In the genomic region with DNA sequence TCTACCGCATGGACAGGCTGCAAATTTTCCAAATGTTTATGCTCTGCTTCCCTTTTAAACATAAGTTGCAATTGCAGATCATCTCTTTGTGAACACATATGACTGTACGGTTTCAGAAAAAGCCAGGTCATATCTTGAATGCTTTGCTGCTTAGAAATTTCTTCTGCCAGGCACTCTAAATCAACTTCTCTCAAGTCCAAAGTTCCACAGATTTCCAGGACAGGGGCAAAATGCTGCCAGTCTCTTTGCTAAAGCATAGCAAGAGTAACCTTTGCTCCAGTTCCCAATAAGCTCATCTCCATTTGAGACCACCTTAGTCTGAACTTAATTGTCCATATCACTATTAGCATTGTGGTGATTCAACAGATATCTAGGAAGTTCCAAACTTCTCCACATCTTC, we compare ENCODE assay signal across 40 cellular contexts. TPM values are rescaled to one million over a fixed set of nuclear protein-coding genes. Genes with fewer than 3 reads are reported as not detected.
"Had no signal": no experiment of that assay in that cellular context is flagged by ENCODE, and none has a peak within 500 bp of the region (broad histone marks: within the 10 kb centered on the region; RNA-seq: fewer than 3 reads in every experiment).

No MANE protein-coding gene starts in this region.

- H3K4me3 ChIP-seq: adrenal gland, ascending aorta, body of pancreas, breast epithelium, cardiac muscle cell had no signal

- H3K36me3 Mint-ChIP-seq: activated naive CD4-positive, alpha-beta T cell treated with anti-CD3 and anti-CD28 coated beads, Interleukin-2, amount 10 ng/mL, durations not matched to agents 7 days and 5 days; activated naive CD4-positive, alpha-beta T cell treated with anti-CD3 and anti-CD28 coated beads, Interleukin-2, amount 50 U/mL, for 24 hours; activated naive CD4-positive, alpha-beta T cell treated with anti-CD3 and anti-CD28 coated beads, Interleukin-2, amount 50 U/mL, for 72 hours; activated naive CD8-positive, alpha-beta T cell; activated naive CD8-positive, alpha-beta T cell treated with anti-CD3 and anti-CD28 coated beads for 36 hours; activated naive CD8-positive, alpha-beta T cell treated with anti-CD3 and anti-CD28 coated beads, Interleukin-2, amount 10 ng/mL, durations not matched to agents 7 days and 5 days; brain had no signal

- H3K36me3 ChIP-seq: adrenal gland, ascending aorta, brain microvascular endothelial cell, breast epithelium, cardiac muscle cell had no signal

- DNase-seq: activated effector memory CD4-positive, alpha-beta T cell treated with anti-CD3 and anti-CD28 coated beads, Interleukin-2, amount 50 U/mL, for 16 hours; activated effector memory CD4-positive, alpha-beta T cell treated with Interleukin-2 at 50 U/mL for 16 hours; activated gamma-delta T cell; activated gamma-delta T cell treated with Interleukin-2 at 50 U/mL for 16 hours; activated naive CD4-positive, alpha-beta T cell; activated naive CD4-positive, alpha-beta T cell treated with anti-CD3 and anti-CD28 coated beads for 36 hours; activated naive CD4-positive, alpha-beta T cell treated with anti-CD3 and anti-CD28 coated beads, Interleukin-2, amount 10 ng/mL, durations not matched to agents 7 days and 5 days; activated naive CD4-positive, alpha-beta T cell treated with anti-CD3 and anti-CD28 coated beads, Interleukin-2, amount 50 U/mL, for 16 hours; activated naive CD4-positive, alpha-beta T cell treated with Interleukin-2 at 50 U/mL for 16 hours; activated naive CD8-positive, alpha-beta T cell treated with anti-CD3 and anti-CD28 coated beads for 36 hours; activated naive CD8-positive, alpha-beta T cell treated with anti-CD3 and anti-CD28 coated beads, Interleukin-2, amount 10 ng/mL, durations not matched to agents 7 days and 5 days; activated naive CD8-positive, alpha-beta T cell treated with anti-CD3 and anti-CD28 coated beads, Interleukin-2, amount 50 U/mL, for 24 hours; activated T-cell treated with anti-CD3 and anti-CD28 coated beads, Interleukin-2, amount 50 U/mL, for 1 hour; activated T-cell treated with anti-CD3 and anti-CD28 coated beads, Interleukin-2, amount 50 U/mL, for 24 hours; activated T-cell treated with anti-CD3 and anti-CD28 coated beads, Interleukin-2, amount 50 U/mL, for 4 hours; activated T-cell treated with anti-CD3 and anti-CD28 coated beads, Interleukin-2, amount 50 U/mL, for 48 hours; activated T-cell treated with anti-CD3 and anti-CD28 coated beads, Interleukin-2, amount 50 U/mL, for 72 hours; adrenal gland; amniotic stem cell; amygdala; anterior cingulate cortex; aorta; body of pancreas; brain microvascular endothelial cell; caudate nucleus; central memory CD4-positive, alpha-beta T cell; cerebellar nuclear complex had no signal

- FAIRE-seq: astrocyte had no signal

- H3K27me3 ChIP-seq: adrenal gland, ascending aorta, body of pancreas, brain microvascular endothelial cell, breast epithelium, cardiac muscle cell had no signal

- H3K4me3 Mint-ChIP-seq: activated naive CD4-positive, alpha-beta T cell treated with anti-CD3 and anti-CD28 coated beads for 36 hours; activated naive CD4-positive, alpha-beta T cell treated with anti-CD3 and anti-CD28 coated beads, Interleukin-2, amount 10 ng/mL, durations not matched to agents 7 days and 5 days; activated naive CD4-positive, alpha-beta T cell treated with anti-CD3 and anti-CD28 coated beads, Interleukin-2, amount 50 U/mL, for 24 hours; activated naive CD8-positive, alpha-beta T cell; activated naive CD8-positive, alpha-beta T cell treated with anti-CD3 and anti-CD28 coated beads for 36 hours; activated naive CD8-positive, alpha-beta T cell treated with anti-CD3 and anti-CD28 coated beads, Interleukin-2, amount 10 ng/mL, durations not matched to agents 7 days and 5 days; activated naive CD8-positive, alpha-beta T cell treated with anti-CD3 and anti-CD28 coated beads, Interleukin-2, amount 50 U/mL, for 24 hours; activated T-cell treated with anti-CD3 and anti-CD28 coated beads, Interleukin-2, amount 50 U/mL, for 24 hours; activated T-cell treated with anti-CD3 and anti-CD28 coated beads, Interleukin-2, amount 50 U/mL, for 4 hours; activated T-cell treated with anti-CD3 and anti-CD28 coated beads, Interleukin-2, amount 50 U/mL, for 72 hours; activated T-helper 1 cell treated with anti-CD3 and anti-CD28 coated beads, Interleukin-12 subunit alpha, Interleukin-12 subunit beta, Interleukin-2, Interleukin-4 antibody, amounts not matched to agents 30 ng/mL and 10 ng/mL and 1 ng/mL, durations not matched to agents 14 hours and 24 hours and 36 hours; activated T-helper 17 cell treated with anti-CD3 and anti-CD28 coated beads, Interleukin-2, amount 50 U/mL, for 72 hours; brain; central memory CD8-positive, alpha-beta T cell had no signal

- H3K4me1 Mint-ChIP-seq: activated naive CD4-positive, alpha-beta T cell treated with anti-CD3 and anti-CD28 coated beads, Interleukin-2, amount 10 ng/mL, durations not matched to agents 7 days and 5 days; activated naive CD4-positive, alpha-beta T cell treated with anti-CD3 and anti-CD28 coated beads, Interleukin-2, amount 50 U/mL, for 24 hours; activated naive CD8-positive, alpha-beta T cell treated with anti-CD3 and anti-CD28 coated beads for 36 hours; activated naive CD8-positive, alpha-beta T cell treated with anti-CD3 and anti-CD28 coated beads, Interleukin-2, amount 10 ng/mL, durations not matched to agents 7 days and 5 days; activated naive CD8-positive, alpha-beta T cell treated with anti-CD3 and anti-CD28 coated beads, Interleukin-2, amount 50 U/mL, for 24 hours; activated T-helper 17 cell treated with anti-CD3 and anti-CD28 coated beads, Interleukin-2, amount 50 U/mL, for 72 hours; brain; central memory CD8-positive, alpha-beta T cell had no signal

- H3K9me3 Mint-ChIP-seq: activated naive CD4-positive, alpha-beta T cell treated with anti-CD3 and anti-CD28 coated beads, Interleukin-2, amount 50 U/mL, for 24 hours; activated naive CD8-positive, alpha-beta T cell treated with anti-CD3 and anti-CD28 coated beads for 36 hours; activated T-cell treated with anti-CD3 and anti-CD28 coated beads, Interleukin-2, amount 50 U/mL, for 24 hours; activated T-cell treated with anti-CD3 and anti-CD28 coated beads, Interleukin-2, amount 50 U/mL, for 4 hours had no signal

- ATAC-seq: activated naive CD4-positive, alpha-beta T cell treated with anti-CD3 and anti-CD28 coated beads, Interleukin-2, amount 50 U/mL, for 72 hours; activated naive CD8-positive, alpha-beta T cell treated with anti-CD3 and anti-CD28 coated beads, Interleukin-2, amount 50 U/mL, for 24 hours; activated T-cell treated with anti-CD3 and anti-CD28 coated beads, Interleukin-2, amount 50 U/mL, for 4 hours; activated T-cell treated with anti-CD3 and anti-CD28 coated beads, Interleukin-2, amount 50 U/mL, for 72 hours; activated T-helper 17 cell treated with anti-CD3 and anti-CD28 coated beads, Interleukin-2, amount 50 U/mL, for 72 hours; body of pancreas had no signal

- H3K9me3 ChIP-seq: adrenal gland, ascending aorta, body of pancreas, breast epithelium had no signal

- H3K27ac Mint-ChIP-seq: activated naive CD4-positive, alpha-beta T cell treated with anti-CD3 and anti-CD28 coated beads for 36 hours; activated naive CD4-positive, alpha-beta T cell treated with anti-CD3 and anti-CD28 coated beads, Interleukin-2, amount 10 ng/mL, durations not matched to agents 7 days and 5 days; activated naive CD4-positive, alpha-beta T cell treated with anti-CD3 and anti-CD28 coated beads, Interleukin-2, amount 50 U/mL, for 24 hours; activated naive CD4-positive, alpha-beta T cell treated with anti-CD3 and anti-CD28 coated beads, Interleukin-2, amount 50 U/mL, for 72 hours; activated naive CD8-positive, alpha-beta T cell; activated naive CD8-positive, alpha-beta T cell treated with anti-CD3 and anti-CD28 coated beads for 36 hours; activated naive CD8-positive, alpha-beta T cell treated with anti-CD3 and anti-CD28 coated beads, Interleukin-2, amount 10 ng/mL, durations not matched to agents 7 days and 5 days; activated naive CD8-positive, alpha-beta T cell treated with anti-CD3 and anti-CD28 coated beads, Interleukin-2, amount 50 U/mL, for 24 hours; activated T-cell treated with anti-CD3 and anti-CD28 coated beads, Interleukin-2, amount 50 U/mL, for 24 hours; activated T-cell treated with anti-CD3 and anti-CD28 coated beads, Interleukin-2, amount 50 U/mL, for 72 hours; activated T-helper 1 cell treated with anti-CD3 and anti-CD28 coated beads, Interleukin-12 subunit alpha, Interleukin-12 subunit beta, Interleukin-2, Interleukin-4 antibody, amounts not matched to agents 30 ng/mL and 10 ng/mL and 1 ng/mL, durations not matched to agents 14 hours and 24 hours and 36 hours; activated T-helper 17 cell treated with anti-CD3 and anti-CD28 coated beads, Interleukin-2, amount 50 U/mL, for 72 hours; activated T-helper 2 cell treated with anti-CD3 and anti-CD28 coated beads, Interferon-gamma antibody, Interleukin-2, Interleukin-4, amounts not matched to agents 10 μg/mL and 5 μg/mL and 100 μg/mL, durations not matched to agents 14 hours and 24 hours and 36 hours; brain had no signal

- H3K4me1 ChIP-seq: adrenal gland, ascending aorta, body of pancreas, breast epithelium had no signal

- H3K27me3 Mint-ChIP-seq: activated naive CD4-positive, alpha-beta T cell treated with anti-CD3 and anti-CD28 coated beads, Interleukin-2, amount 10 ng/mL, durations not matched to agents 7 days and 5 days; activated naive CD4-positive, alpha-beta T cell treated with anti-CD3 and anti-CD28 coated beads, Interleukin-2, amount 50 U/mL, for 24 hours; activated naive CD8-positive, alpha-beta T cell; activated naive CD8-positive, alpha-beta T cell treated with anti-CD3 and anti-CD28 coated beads for 36 hours; activated naive CD8-positive, alpha-beta T cell treated with anti-CD3 and anti-CD28 coated beads, Interleukin-2, amount 10 ng/mL, durations not matched to agents 7 days and 5 days; activated naive CD8-positive, alpha-beta T cell treated with anti-CD3 and anti-CD28 coated beads, Interleukin-2, amount 50 U/mL, for 24 hours; activated T-cell treated with anti-CD3 and anti-CD28 coated beads, Interleukin-2, amount 50 U/mL, for 24 hours; activated T-helper 17 cell treated with anti-CD3 and anti-CD28 coated beads, Interleukin-2, amount 50 U/mL, for 72 hours; brain; central memory CD8-positive, alpha-beta T cell had no signal

- H3K27ac ChIP-seq: adrenal gland, ascending aorta, body of pancreas, brain microvascular endothelial cell, breast epithelium, cardiac muscle cell had no signal

RNA-seq across cellular contexts. Expression of a gene that starts 13.6 kb away (rescaled TPM):
- total RNA-seq: activated naive CD4-positive, alpha-beta T cell treated with anti-CD3 and anti-CD28 coated beads for 36 hours; activated naive CD4-positive, alpha-beta T cell treated with anti-CD3 and anti-CD28 coated beads, Interleukin-2, amount 50 U/mL, for 72 hours; activated naive CD8-positive, alpha-beta T cell treated with anti-CD3 and anti-CD28 coated beads for 36 hours; activated naive CD8-positive, alpha-beta T cell treated with anti-CD3 and anti-CD28 coated beads, Interleukin-2, amount 10 ng/mL, durations not matched to agents 7 days and 5 days; activated T-cell treated with anti-CD3 and anti-CD28 coated beads, Interleukin-2, amount 50 U/mL, for 4 hours; activated T-cell treated with anti-CD3 and anti-CD28 coated beads, Interleukin-2, amount 50 U/mL, for 72 hours; activated T-helper 1 cell treated with anti-CD3 and anti-CD28 coated beads, Interleukin-12 subunit alpha, Interleukin-12 subunit beta, Interleukin-2, Interleukin-4 antibody, amounts not matched to agents 30 ng/mL and 10 ng/mL and 1 ng/mL, durations not matched to agents 14 hours and 24 hours and 36 hours; activated T-helper 17 cell treated with anti-CD3 and anti-CD28 coated beads, Interleukin-2, amount 50 U/mL, for 72 hours; activated T-helper 2 cell treated with anti-CD3 and anti-CD28 coated beads, Interferon-gamma antibody, Interleukin-2, Interleukin-4, amounts not matched to agents 10 μg/mL and 5 μg/mL and 100 μg/mL, durations not matched to agents 14 hours and 24 hours and 36 hours; astrocyte; bronchial epithelial cell; cardiac muscle cell had no signal
- polyA plus RNA-seq: cardiac muscle cell had no signal
